Comparison of ENCODE assay signal across 20 cellular contexts in genomic region chr10:63719174-63719856, GRCh38.
DNase-seq lines count a peak whose midpoint lies in the region; ATAC-seq, FAIRE-seq and TF ChIP-seq lines count a peak whose summit lies in the region.
"Had no signal": no experiment of that assay in that cellular context is flagged by ENCODE, and none has a peak within 500 bp of the region (broad histone marks: within the 10 kb centered on the region; RNA-seq: fewer than 3 reads in every experiment).

No MANE protein-coding gene starts in this region.

- in situ Hi-C loops in GM12878 (cut with MboI) (loop anchor here (25.0 kb wide), 1 partner anchor 1132 kb away; no protein-coding TSS in a partner anchor), HepG2 (cut with HindIII; ENCODE audit: extremely low pct_ligation_motif_present, low pct_unique_long_range_greater_than_20kb) (loop anchor here (10.0 kb wide), 2 partner anchors 85 to 555 kb away; no protein-coding TSS in a partner anchor)

- no peaks in the 10 kb centered on the region for H3K9me3 Mint-ChIP-seq in H9
- H3K9me3 Mint-ChIP-seq: activated CD8-positive, alpha-beta T cell treated with anti-CD3 and anti-CD28 coated beads for 36 hours; activated naive CD4-positive, alpha-beta T cell treated with anti-CD3 and anti-CD28 coated beads, Interleukin-2, amount 50 U/mL, for 72 hours; activated T-helper 2 cell treated with anti-CD3 and anti-CD28 coated beads, Interferon-gamma antibody, Interleukin-2, Interleukin-4, amounts not matched to agents 10 μg/mL and 5 μg/mL and 100 μg/mL, durations not matched to agents 14 hours and 24 hours and 36 hours; CD4-positive, alpha-beta T cell; effector memory CD8-positive, alpha-beta T cell; natural killer cell had no signal

- H3K9ac ChIP-seq in H9 (ENCODE audit: extremely low read depth, insufficient read length, low read length) = no peak overlapping the region
- no peak overlapping the region for H3K9ac ChIP-seq in GM12878 (ENCODE audit: control insufficient read depth, insufficient read depth, low read length)
- H3K9ac ChIP-seq in HepG2 (ENCODE audit: insufficient read depth, low read depth, low read length) = no peak overlapping the region

- H2AFZ ChIP-seq in H9 (ENCODE audit: low read length) (no peak overlapping the region), GM12878 (ENCODE audit: control insufficient read depth, low read depth, low read length) (no peak overlapping the region), HepG2 (ENCODE audit: low read length) (no peak overlapping the region)

- RAD21 ChIA-PET in GM12878 (lab: Charles Lee; ENCODE audit: unreplicated experiment) = interaction anchor here (0.8 to 10.0 kb wide), 40 partner anchors 8 to 1229 kb away, joined by 3 to 241 read pairs (median 4); partner anchors contain the start of gene NRBF2

- no CpG with 5 or more reads among the region's 4 CpGs for WGBS in H9 (ENCODE audit: extremely low coverage, insufficient read length, low lambda C conversion rate)
- WGBS in GM12878 (ENCODE audit: insufficient coverage, insufficient replicate concordance, low lambda C conversion rate, missing lambda C conversion rate) = 40% methylated on average over 4 of the region's 4 CpGs
- WGBS in HepG2 (ENCODE audit: low lambda C conversion rate) = 3% methylated on average over 4 of the region's 4 CpGs
- WGBS in small intestine, 3 donors = 11 to 50% (median 30%) methylated on average over 4 of the region's 4 CpGs

- H3K27ac ChIP-seq in H9 (ENCODE audit: insufficient read length, low read depth, low read length) (no peak overlapping the region), GM12878 (ENCODE audit: control insufficient read depth, insufficient read depth) (no peak overlapping the region), HepG2 (ENCODE audit: extremely low read length, insufficient read depth, low read length) (no peak overlapping the region), small intestine (ENCODE audit: low read depth in 1 of 2, low read length in 1 of 2) (peak overlapping the region in 1 of 2 donors; percentile 30)
- H3K27ac ChIP-seq: cardiac muscle cell, colonic mucosa, ovary had no signal

- no peak overlapping the region for H3K4ac ChIP-seq in H9 (ENCODE audit: low read depth, low read length)

- H3K9me3 ChIP-seq in H9 (ENCODE audit: control insufficient read depth, low read depth, low read length) (no peaks in the 10 kb centered on the region), GM12878 (replicated peaks; ENCODE audit: control insufficient read depth, insufficient read depth, low read length) (no peaks in the 10 kb centered on the region), HepG2 (ENCODE audit: low read length) (no peaks in the 10 kb centered on the region), small intestine (ENCODE audit: control insufficient read depth, low read depth) (no peaks in the 10 kb centered on the region)
- H3K9me3 ChIP-seq: colonic mucosa, ovary had no signal

- no peak overlapping the region for H3K14ac ChIP-seq in H9 (ENCODE audit: insufficient read depth, low read length)

- no peak overlapping the region for H4K5ac ChIP-seq in H9 (ENCODE audit: insufficient read length, low read depth, low read length)

- SMC1A ChIA-PET in GM12878 (lab: Charles Lee; ENCODE audit: uncharacterized antibody, unreplicated experiment) = interaction anchor here (0.5 to 9.9 kb wide), 60 partner anchors 8 to 1281 kb away, joined by 3 to 264 read pairs (median 5); partner anchors contain the start of genes JMJD1C and NRBF2

- no peak overlapping the region for H3K56ac ChIP-seq in H9 (ENCODE audit: insufficient read length, low read depth, low read length)

- H3K27me3 ChIP-seq in H9 (ENCODE audit: insufficient read depth, low read length) (no peaks in the 10 kb centered on the region), GM12878 (replicated peaks in 1 of 2; ENCODE audit: control insufficient read depth in 2 of 2, insufficient read depth in 2 of 2, low read length in 1 of 2) (no peaks in the 10 kb centered on the region; a peak in 1 of 4 replicates), HepG2 (ENCODE audit: control insufficient read depth in 1 of 2, insufficient read depth in 2 of 2, low read length in 2 of 2) (peaks cover 0 to 4% of the 10 kb centered on the region in 2 experiments; a peak in 2 of 5 replicates), small intestine (ENCODE audit: control insufficient read depth in 2 of 2, insufficient read depth in 2 of 2, low read length in 2 of 2) (no peaks in the 10 kb centered on the region)
- H3K27me3 ChIP-seq: cardiac muscle cell, colonic mucosa, ovary had no signal

- H3K79me2 ChIP-seq in H9 (ENCODE audit: insufficient read depth, low read length) (no peaks in the 10 kb centered on the region), GM12878 (ENCODE audit: control insufficient read depth, insufficient read depth, low read length) (no peaks in the 10 kb centered on the region), HepG2 (ENCODE audit: insufficient read depth, low read length) (no peaks in the 10 kb centered on the region)

- no peak overlapping the region for H2AK5ac ChIP-seq in H9 (ENCODE audit: insufficient read length, low read length)

- peak overlapping the region; percentile 6 for H2BK20ac ChIP-seq in H9 (ENCODE audit: low read depth, low read length, poor library complexity, severe bottlenecking)

- peaks cover 2% of the 10 kb centered on the region for H3K27me3 Mint-ChIP-seq in H9 (ENCODE audit: low read depth)
- H3K27me3 Mint-ChIP-seq: CD4-positive, alpha-beta T cell had no signal

- H3K79me1 ChIP-seq in H9 (ENCODE audit: insufficient read depth, low read depth, low read length, poor library complexity, severe bottlenecking) = no peaks in the 10 kb centered on the region

- H4K20me1 ChIP-seq in H9 (ENCODE audit: control insufficient read depth, insufficient read depth, insufficient read length) = no peaks in the 10 kb centered on the region
- no peaks in the 10 kb centered on the region for H4K20me1 ChIP-seq in GM12878 (ENCODE audit: control insufficient read depth, insufficient read depth)
- no peaks in the 10 kb centered on the region for H4K20me1 ChIP-seq in HepG2 (ENCODE audit: insufficient read depth, low read length)

- ATAC-seq in GM12878 (no peak), HepG2 (peak; percentile 51; the same call in 2 of the 3 replicates), GM21528 (IDR thresholded peaks at IDR 0.05; ENCODE audit: low FRiP score, unreplicated experiment) (no peak)
- ATAC-seq: right cardiac atrium had no signal

- no peak overlapping the region for H3K18ac ChIP-seq in H9 (ENCODE audit: insufficient read length, low read depth, low read length)

- CTCF ChIA-PET in GM12878 (lab: Yijun Ruan, JAX) (interaction anchor here (0.8 to 9.8 kb wide), 71 partner anchors 8 to 1454 kb away, joined by 3 to 521 read pairs (median 5); no protein-coding TSS in a partner anchor), HepG2 (lab: Yijun Ruan, JAX; ENCODE audit: low intra/inter-chr PET ratio, low total read pairs) (interaction anchor here (0.7 to 2.2 kb wide), 5 partner anchors 48 to 1125 kb away, joined by 3 to 14 read pairs (median 5); no protein-coding TSS in a partner anchor)

- H2BK120ac ChIP-seq in H9 (ENCODE audit: low read depth, low read length, poor library complexity, severe bottlenecking) = no peak overlapping the region

- TF ChIP-seq RAD21 in GM12878 (IDR thresholded peaks at IDR 0.05; ENCODE audit: insufficient read depth, low read depth, low read length) = no peak
- TF ChIP-seq RAD21 in HepG2 (CRISPR knock-in tag; IDR thresholded peaks at IDR 0.05) = no peak

- TF ChIP-seq POLR2A in GM12878 (IDR thresholded peaks at IDR 0.05; ENCODE audit: low read depth, low read length) = no peak
- no peak for TF ChIP-seq POLR2A in HepG2 (IDR thresholded peaks at IDR 0.05; ENCODE audit: insufficient read depth in 1 of 2, low read depth in 2 of 2, low read length in 2 of 2)

- H3K27ac Mint-ChIP-seq in H9 = no peak overlapping the region
- H3K27ac Mint-ChIP-seq: activated CD8-positive, alpha-beta T cell treated with anti-CD3 and anti-CD28 coated beads for 36 hours; activated T-helper 2 cell treated with anti-CD3 and anti-CD28 coated beads, Interferon-gamma antibody, Interleukin-2, Interleukin-4, amounts not matched to agents 10 μg/mL and 5 μg/mL and 100 μg/mL, durations not matched to agents 14 hours and 24 hours and 36 hours; natural killer cell had no signal

- no peaks in the 10 kb centered on the region; a peak in 1 of 7 replicates for H3K36me3 Mint-ChIP-seq in H9 (ENCODE audit: insufficient read depth in 1 of 3, low read depth in 3 of 3)
- H3K36me3 Mint-ChIP-seq: activated naive CD4-positive, alpha-beta T cell treated with anti-CD3 and anti-CD28 coated beads, Interleukin-2, amount 50 U/mL, for 72 hours; natural killer cell had no signal

- TF ChIP-seq EP300 in GM12878 (IDR thresholded peaks at IDR 0.05; ENCODE audit: borderline replicate concordance in 1 of 2, control insufficient read depth in 1 of 2, low read depth in 2 of 2, low read length in 2 of 2) (no peak), HepG2 (IDR thresholded peaks at IDR 0.05; ENCODE audit: low read depth in 2 of 2, low read length in 2 of 2) (peak in 1 of 2 experiments; percentile 39; a peak in 1 of 4 replicates), HepG2 (CRISPR knock-in tag; IDR thresholded peaks at IDR 0.05; ENCODE audit: borderline replicate concordance) (no peak)

- intact Hi-C loops in GM12878 (cut with micrococcal nuclease; ENCODE audit: unreplicated experiment) (loop anchor here (1.0 kb wide), 1 partner anchor 502 kb away; no protein-coding TSS in a partner anchor), HepG2 (cut with micrococcal nuclease; ENCODE audit: unreplicated experiment) (loop anchor here (2.0 kb wide), 1 partner anchor 87 kb away; no protein-coding TSS in a partner anchor)

- peaks cover 33 to 37% of the 10 kb centered on the region in 2 experiments for H3K4me1 Mint-ChIP-seq in H9

- H3K4me3 Mint-ChIP-seq in H9 = no peak overlapping the region
- H3K4me3 Mint-ChIP-seq: activated CD8-positive, alpha-beta T cell treated with anti-CD3 and anti-CD28 coated beads for 36 hours; CD4-positive, alpha-beta T cell; T-helper 17 cell had no signal

- no peak overlapping the region for H2BK5ac ChIP-seq in H9 (ENCODE audit: insufficient read length, low read length)

- POLR2A ChIA-PET in GM12878 (lab: Charles Lee) = interaction anchor here (0.6 to 1.5 kb wide), 3 partner anchors 8 to 553 kb away, joined by 3 to 5 read pairs (median 4); no protein-coding TSS in a partner anchor
- POLR2A ChIA-PET in HepG2 (lab: Yijun Ruan, JAX) = no interaction called here

- DNase-seq in H9 = no peak
- DNase-seq in GM12878 (ENCODE audit: low read depth, low spot score) = no peak
- DNase-seq in HepG2 (ENCODE audit: low spot score) = peak; percentile 27
- DNase-seq in small intestine = peak; percentile 85
- no peak for DNase-seq in NCI-H1436 treated with DMSO at 0.1 percent for 48 hours (lab: John Stamatoyannopoulos, UW)
- DNase-seq in NCI-H82 (lab: John Stamatoyannopoulos, UW) = no peak
- DNase-seq: activated CD4-positive, alpha-beta T cell treated with anti-CD3 and anti-CD28 coated beads for 1 hour; left ventricle myocardium superior; natural killer cell; right cardiac atrium had no signal

- H3T11ph ChIP-seq in H9 (ENCODE audit: low read length) = no peak overlapping the region

- no peaks in the 10 kb centered on the region for H3K36me3 ChIP-seq in GM12878 (ENCODE audit: control insufficient read depth in 2 of 2, insufficient read depth in 2 of 2, low read length in 1 of 2)
- H3K36me3 ChIP-seq in HepG2 (replicated peaks in 1 of 2; ENCODE audit: control insufficient read depth in 1 of 2, insufficient read depth in 2 of 2, low read length in 2 of 2) = no peaks in the 10 kb centered on the region
- no peaks in the 10 kb centered on the region for H3K36me3 ChIP-seq in small intestine (ENCODE audit: control insufficient read depth in 2 of 2, insufficient read depth in 2 of 2, low read length in 2 of 2)
- H3K36me3 ChIP-seq: cardiac muscle cell, colonic mucosa, ovary had no signal

- TF ChIP-seq CTCF in H9 (conservative IDR thresholded peaks at IDR 0.05) (no peak), GM12878 (IDR thresholded peaks at IDR 0.05 in 2 of 3, conservative IDR thresholded peaks at IDR 0.05 in 1 of 3; ENCODE audit: control insufficient read depth in 2 of 3, extremely low read depth in 1 of 3, insufficient read depth in 1 of 3, low read depth in 3 of 3, low read length in 3 of 3) (no peak), HepG2 (CRISPR knock-in tag; IDR thresholded peaks at IDR 0.05) (no peak)

- H3K4me1 ChIP-seq in H9 (ENCODE audit: insufficient read depth, low read length) (peaks cover 4% of the 10 kb centered on the region), GM12878 (ENCODE audit: control insufficient read depth, insufficient read depth, low read length) (no peaks in the 10 kb centered on the region), HepG2 (ENCODE audit: insufficient read depth, low read length) (peaks cover 14% of the 10 kb centered on the region), small intestine (ENCODE audit: control insufficient read depth in 2 of 2, insufficient read depth in 1 of 2, low read depth in 1 of 2, low read length in 1 of 2) (peaks cover 0 to 11% of the 10 kb centered on the region in 2 donors)

- no peak overlapping the region for H4K91ac ChIP-seq in H9 (ENCODE audit: insufficient read length, low read depth, low read length)

- no TSS peak for BruUV-seq in GM12878 (replicated peaks; lab: Mats Ljungman, UMichigan)
- no TSS peak for BruUV-seq in HepG2 (replicated peaks; lab: Mats Ljungman, UMichigan)

- no peak overlapping the region for H4K8ac ChIP-seq in H9 (replicated peaks; ENCODE audit: insufficient read length, low read depth, low read length)

- H2BK12ac ChIP-seq in H9 (ENCODE audit: insufficient read length, low read depth, low read length) = no peak overlapping the region

- H2BK15ac ChIP-seq in H9 (ENCODE audit: low read depth, low read length) = no peak overlapping the region

- H3K23ac ChIP-seq in H9 (ENCODE audit: insufficient read length, low read depth, low read length) = no peak overlapping the region

- no peak overlapping the region for H3K4me3 ChIP-seq in GM12878
- H3K4me3 ChIP-seq in HepG2 (replicated peaks in 1 of 3; ENCODE audit: insufficient read depth in 1 of 3, low read depth in 2 of 3, low read length in 3 of 3) = no peak overlapping the region
- H3K4me3 ChIP-seq in small intestine (ENCODE audit: low read depth in 1 of 2, low read length in 2 of 2) = no peak overlapping the region
- H3K4me3 ChIP-seq: cardiac muscle cell, colonic mucosa, ovary had no signal

- peak; percentile 57 for FAIRE-seq in GM12878 (lab: Jason Lieb, UNC)
- no peak for FAIRE-seq in HepG2 (lab: Jason Lieb, UNC)
- FAIRE-seq in small intestine (lab: Jason Lieb, UNC) = peak; percentile 19

- H3K23me2 ChIP-seq in H9 (ENCODE audit: insufficient read length, low read depth, low read length, poor library complexity, severe bottlenecking) = no peaks in the 10 kb centered on the region

- H3K4me2 ChIP-seq in H9 (ENCODE audit: insufficient read depth, insufficient read length, low read length) (no peak overlapping the region), GM12878 (ENCODE audit: control insufficient read depth, insufficient read depth) (no peak overlapping the region), HepG2 (ENCODE audit: low read depth, low read length) (peak overlapping the region; percentile 43)

Comparison
In these comparisons a context has a peak if more than half of its experiments do, and no peak if none do; other contexts are left out.
1. DNase-seq: peak in HepG2 (single experiment) and small intestine (single experiment); none in H9 (single experiment), GM12878 (single experiment), NCI-H1436 treated with DMSO at 0.1 percent for 48 hours (single experiment) and NCI-H82 (single experiment).